Comparison of ENCODE assay signal across 9 cellular contexts in the genomic region with DNA sequence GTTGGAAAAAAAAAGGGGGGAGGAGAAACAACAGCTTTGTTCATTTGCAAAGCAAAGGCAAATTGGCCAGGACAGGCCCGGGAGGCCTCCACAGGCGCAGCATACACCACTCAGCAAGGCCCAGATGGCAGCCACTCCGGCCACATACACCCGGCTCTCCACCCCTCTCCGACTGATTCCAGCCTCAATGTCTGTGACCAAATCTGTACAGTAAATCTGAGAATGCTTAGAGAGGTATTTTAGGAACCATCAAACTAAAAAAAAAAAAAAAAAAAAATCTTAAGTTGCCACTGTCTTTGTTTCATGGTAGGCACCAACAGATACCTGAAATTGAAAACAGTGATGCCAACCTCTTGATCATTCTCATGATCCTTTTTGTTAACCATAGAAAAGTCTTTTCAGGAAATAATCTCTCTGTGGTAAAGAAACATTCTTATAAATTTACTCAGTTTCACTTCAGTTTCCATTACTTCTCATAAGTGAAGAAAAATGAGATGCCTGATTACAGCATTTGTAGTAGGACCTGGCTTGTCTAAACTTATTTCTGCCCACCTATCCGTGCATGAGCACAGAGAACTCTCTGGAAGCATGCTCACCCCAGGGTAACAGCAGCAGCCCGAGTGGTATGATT. TPM values are rescaled to one million over a fixed set of nuclear protein-coding genes. Genes with fewer than 3 reads are reported as not detected.
A peak's percentile ranks its signal among the peaks of the same experiment; 100 is the strongest.
DNase-seq lines count a peak whose midpoint lies in the region; ATAC-seq and TF ChIP-seq lines count a peak whose summit lies in the region.
"Had no signal": no experiment of that assay in that cellular context is flagged by ENCODE, and none has a peak within 500 bp of the region (broad histone marks: within the 10 kb centered on the region; RNA-seq: fewer than 3 reads in every experiment).

No MANE protein-coding gene starts in this region.

- ATAC-seq in heart left ventricle (no peak), HG03039 (IDR thresholded peaks at IDR 0.05; ENCODE audit: unreplicated experiment) (peak; percentile 50)

- no peak for TF ChIP-seq CTCF in heart left ventricle (IDR thresholded peaks at IDR 0.05)

- peaks cover 15 to 98% (median 79%) of the 10 kb centered on the region in 12 donors for H3K4me1 ChIP-seq in heart left ventricle

- TF ChIP-seq POLR2A in heart left ventricle (IDR thresholded peaks at IDR 0.05): no peak

- H3K27ac ChIP-seq in heart left ventricle: peak overlapping the region in 2 of 12 donors; percentile 7 to 27

- H3K27me3 ChIP-seq in heart left ventricle: no peaks in the 10 kb centered on the region

- H3K27me3 Mint-ChIP-seq in activated naive CD4-positive, alpha-beta T cell treated with anti-CD3 and anti-CD28 coated beads, Interleukin-2, amount 10 ng/mL, durations not matched to agents 7 days and 5 days: peaks cover 20% of the 10 kb centered on the region

- H3K4me3 Mint-ChIP-seq in activated naive CD4-positive, alpha-beta T cell treated with anti-CD3 and anti-CD28 coated beads, Interleukin-2, amount 10 ng/mL, durations not matched to agents 7 days and 5 days: no peak overlapping the region

- CTCF ChIA-PET in activated naive CD4-positive, alpha-beta T cell treated with anti-CD3 and anti-CD28 coated beads, Interleukin-2, amount 10 ng/mL, durations not matched to agents 7 days and 5 days (lab: Charles Lee): interaction anchor here (0.9 kb wide), 1 partner anchor 77 kb away, joined by 3 read pairs; no protein-coding TSS in a partner anchor

- H3K27ac Mint-ChIP-seq in activated naive CD4-positive, alpha-beta T cell treated with anti-CD3 and anti-CD28 coated beads, Interleukin-2, amount 10 ng/mL, durations not matched to agents 7 days and 5 days: peak overlapping the region; percentile 61

- H3K9me3 ChIP-seq in heart left ventricle: no peaks in the 10 kb centered on the region

- 57 to 73% (median 61%) methylated on average over 7 of the region's 7 CpGs for WGBS in heart left ventricle, 4 donors

- no peaks in the 10 kb centered on the region for H3K9me3 Mint-ChIP-seq in activated naive CD4-positive, alpha-beta T cell treated with anti-CD3 and anti-CD28 coated beads, Interleukin-2, amount 10 ng/mL, durations not matched to agents 7 days and 5 days

- intact Hi-C loops in cardiac septum (cut with DNase I) (no loop called here), heart left ventricle (cut with DNase I) (no loop called here)

- H3K36me3 Mint-ChIP-seq in activated naive CD4-positive, alpha-beta T cell treated with anti-CD3 and anti-CD28 coated beads, Interleukin-2, amount 10 ng/mL, durations not matched to agents 7 days and 5 days: peaks cover 41% of the 10 kb centered on the region

- H3K4me3 ChIP-seq in heart left ventricle: no peak overlapping the region

- peaks cover 91% of the 10 kb centered on the region for H3K4me1 Mint-ChIP-seq in activated naive CD4-positive, alpha-beta T cell treated with anti-CD3 and anti-CD28 coated beads, Interleukin-2, amount 10 ng/mL, durations not matched to agents 7 days and 5 days

- DNase-seq in cardiac septum (ENCODE audit: low spot score) (peak; percentile 71), heart left ventricle (no peak), superior temporal gyrus (ENCODE audit: extremely low spot score) (no peak), NCI-H226 (no peak), NCI-H446 (lab: John Stamatoyannopoulos, UW) (no peak)
- DNase-seq in activated naive CD4-positive, alpha-beta T cell treated with anti-CD3 and anti-CD28 coated beads, Interleukin-2, amount 10 ng/mL, durations not matched to agents 7 days and 5 days: peak; percentile 23
- no peak for DNase-seq in activated CD4-positive, CD25-positive, alpha-beta regulatory T cell (lab: John Stamatoyannopoulos, UW)
- DNase-seq: DMS153 had no signal

- H3K36me3 ChIP-seq in heart left ventricle: peaks cover 0 to 10% (median under 1%) of the 10 kb centered on the region in 9 donors

RNA-seq across cellular contexts. Expression of a gene that starts 20.2 kb away (rescaled TPM):
- 16.8 TPM for total RNA-seq in cardiac septum
- total RNA-seq in heart left ventricle: 10 to 100 TPM; 14.5 to 51.2 (median 22.7) TPM
- 10 to 100 TPM; 17.4 to 21.7 TPM for polyA plus RNA-seq in heart left ventricle

RNA-seq across cellular contexts. Expression of a gene that starts 40.4 kb away (rescaled TPM):
- total RNA-seq in cardiac septum (16.6 TPM), heart left ventricle (10 to 100 TPM; 14.9 to 49.5 (median 19.6) TPM)
- 10 to 100 TPM; 19.1 to 31.4 TPM for polyA plus RNA-seq in heart left ventricle

Comparison
In these comparisons a context has a peak if more than half of its experiments do, and no peak if none do; other contexts are left out.
1. DNase-seq: peak in cardiac septum (single experiment) and activated naive CD4-positive, alpha-beta T cell treated with anti-CD3 and anti-CD28 coated beads, Interleukin-2, amount 10 ng/mL, durations not matched to agents 7 days and 5 days (single experiment); none in heart left ventricle (0 of 5), superior temporal gyrus (single experiment), NCI-H226 (single experiment), activated CD4-positive, CD25-positive, alpha-beta regulatory T cell (0 of 4) and NCI-H446 (0 of 2).